In the genomic region with DNA sequence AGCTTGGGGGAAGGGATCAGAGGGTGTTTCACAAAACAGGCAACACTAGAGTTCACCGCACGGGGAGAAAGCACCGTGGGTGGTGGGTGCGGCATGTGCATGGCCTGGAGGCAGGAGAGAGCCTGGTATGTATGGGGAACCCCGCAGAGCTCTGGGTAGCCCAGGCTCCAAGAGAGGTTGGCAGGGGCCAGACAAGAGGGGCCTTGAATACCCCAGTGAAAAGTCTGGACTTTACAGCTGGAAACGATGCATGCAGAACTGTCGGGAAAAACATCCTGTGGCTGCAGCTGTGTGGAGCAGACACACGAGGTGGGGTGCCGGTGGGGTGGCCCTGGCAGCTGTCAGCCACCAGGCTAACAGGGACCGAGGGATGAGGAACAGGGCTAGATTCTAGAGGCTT, we compare ENCODE assay signal across 22 cellular contexts. TPM values are rescaled to one million over a fixed set of nuclear protein-coding genes. Genes with fewer than 3 reads are reported as not detected.
"Had no signal": no experiment of that assay in that cellular context is flagged by ENCODE, and none has a peak within 500 bp of the region (broad histone marks: within the 10 kb centered on the region; RNA-seq: fewer than 3 reads in every experiment).

No MANE protein-coding gene starts in this region.

- DNase-seq: cerebellar nuclear complex; colonic mucosa; effector CD4-positive, alpha-beta T cell; heart right ventricle; hypothalamus; kidney glomerular epithelial cell; mesendoderm; naive B cell; nephron progenitor cell; right cardiac atrium; stimulated activated CD4-positive, alpha-beta T cell treated with anti-CD3 and anti-CD28 coated beads, Interleukin-2, amount 100 ng/mL, for 48 hours; stimulated activated CD8-positive, alpha-beta memory T cell treated with anti-CD3 and anti-CD28 coated beads, Interleukin-4, amount 100 ng/mL, for 48 hours; testis had no signal

- H3K9me3 ChIP-seq: colonic mucosa, testis had no signal

- H3K27me3 ChIP-seq: colonic mucosa, ovary, testis, tibial nerve had no signal

- H3K4me1 ChIP-seq: colonic mucosa, heart right ventricle, tibial nerve had no signal

- ATAC-seq: right cardiac atrium; stimulated activated memory B cell treated with anti-CD40 and anti-IgM and Interleukin-4, amounts not matched to agents 10 μg/mL and 1 μg/mL and 100 μg/mL, for 72 hours had no signal

- FAIRE-seq: frontal cortex, islet of Langerhans had no signal

- H3K4me3 Mint-ChIP-seq: naive B cell; stimulated activated memory B cell treated with anti-CD40 and anti-IgM and Interleukin-4, amounts not matched to agents 10 μg/mL and 1 μg/mL and 100 μg/mL, for 72 hours; stimulated activated naive CD8-positive, alpha-beta T cell treated with anti-CD3 and anti-CD28 coated beads, Interleukin-15, Interleukin-2, amounts not matched to agents 100 ng/mL and 50 ng/mL, for 24 hours had no signal

- H3K4me2 ChIP-seq: smooth muscle cell had no signal

- H3K4me3 ChIP-seq: colonic mucosa, heart right ventricle, ovary, smooth muscle cell, testis, tibial nerve had no signal

- H3K4me1 Mint-ChIP-seq: naive B cell had no signal

- H3K27ac ChIP-seq: colonic mucosa, heart right ventricle, ovary, testis, tibial nerve had no signal

- H3K27ac Mint-ChIP-seq: progenitor cell of endocrine pancreas; stimulated activated memory B cell treated with anti-CD40 and anti-IgM and Interleukin-4, amounts not matched to agents 10 μg/mL and 1 μg/mL and 100 μg/mL, for 72 hours; stimulated activated naive CD8-positive, alpha-beta T cell treated with anti-CD3 and anti-CD28 coated beads, Interleukin-15, Interleukin-2, amounts not matched to agents 100 ng/mL and 50 ng/mL, for 24 hours had no signal

- H3K36me3 ChIP-seq: colonic mucosa, heart right ventricle, ovary, tibial nerve had no signal

RNA-seq across cellular contexts. Expression of a gene that starts 6.8 kb away (rescaled TPM):
- total RNA-seq: subcutaneous adipose tissue had no signal
